8 cellular contexts compared by ENCODE assay signal in genomic region chr22:20116951-20117645, GRCh38. TPM values are rescaled to one million over a fixed set of nuclear protein-coding genes. Genes with fewer than 3 reads are reported as not detected.
DNase-seq lines count a peak whose midpoint lies in the region; ATAC-seq, FAIRE-seq and TF ChIP-seq lines count a peak whose summit lies in the region.

A gene with protein sequence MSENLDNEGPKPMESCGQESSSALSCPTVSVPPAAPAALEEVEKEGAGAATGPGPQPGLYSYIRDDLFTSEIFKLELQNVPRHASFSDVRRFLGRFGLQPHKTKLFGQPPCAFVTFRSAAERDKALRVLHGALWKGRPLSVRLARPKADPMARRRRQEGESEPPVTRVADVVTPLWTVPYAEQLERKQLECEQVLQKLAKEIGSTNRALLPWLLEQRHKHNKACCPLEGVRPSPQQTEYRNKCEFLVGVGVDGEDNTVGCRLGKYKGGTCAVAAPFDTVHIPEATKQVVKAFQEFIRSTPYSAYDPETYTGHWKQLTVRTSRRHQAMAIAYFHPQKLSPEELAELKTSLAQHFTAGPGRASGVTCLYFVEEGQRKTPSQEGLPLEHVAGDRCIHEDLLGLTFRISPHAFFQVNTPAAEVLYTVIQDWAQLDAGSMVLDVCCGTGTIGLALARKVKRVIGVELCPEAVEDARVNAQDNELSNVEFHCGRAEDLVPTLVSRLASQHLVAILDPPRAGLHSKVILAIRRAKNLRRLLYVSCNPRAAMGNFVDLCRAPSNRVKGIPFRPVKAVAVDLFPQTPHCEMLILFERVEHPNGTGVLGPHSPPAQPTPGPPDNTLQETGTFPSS (minus strand): TSS chr22:20117226. CDS start chr22:20116906, 320 bp downstream.

- peak within 1 kb of the TSS; percentile 95 for H3K27ac Mint-ChIP-seq in activated naive CD8-positive, alpha-beta T cell treated with anti-CD3 and anti-CD28 coated beads for 36 hours

- FAIRE-seq in pancreas (lab: Jason Lieb, UNC): no peak

- peak; percentile 96 for DNase-seq in NCI-H1105 (lab: John Stamatoyannopoulos, UW)
- DNase-seq in SKM-1 treated with dmso at 0.1 percent for 144 hours (lab: John Stamatoyannopoulos, UW; ENCODE audit: unreplicated experiment): peak; percentile 94
- peak; percentile 99 for DNase-seq in activated naive CD8-positive, alpha-beta T cell treated with anti-CD3 and anti-CD28 coated beads for 36 hours
- peak; percentile 99 for DNase-seq in Right ventricle myocardium inferior (ENCODE audit: missing footprints)
- peak; percentile 97 to 99 (median 98) for DNase-seq in pancreas
- peak; percentile 99 for DNase-seq in tibial artery

- ATAC-seq in HG02623 (IDR thresholded peaks at IDR 0.05; ENCODE audit: unreplicated experiment) (peak; percentile 78), Right ventricle myocardium inferior (peak; percentile 95), pancreas (peak; percentile 89 to 94 (median 92))

- peaks cover 41% of the 10 kb centered on the region for H3K4me1 Mint-ChIP-seq in activated naive CD8-positive, alpha-beta T cell treated with anti-CD3 and anti-CD28 coated beads for 36 hours

- TF ChIP-seq CTCF in pancreas (IDR thresholded peaks at IDR 0.05): peak in 1 of 4 donors; percentile 9
- peak in 1 of 2 experiments; percentile 12 for TF ChIP-seq CTCF in tibial artery (IDR thresholded peaks at IDR 0.05)

- peak within 1 kb of the TSS; percentile 63 to 77 (median 74) for H3K4me3 ChIP-seq in pancreas
- peak within 1 kb of the TSS; percentile 78 to 90 for H3K4me3 ChIP-seq in tibial artery

- peaks cover 6 to 33% (median 12%) of the 10 kb centered on the region in 3 donors for H3K4me1 ChIP-seq in pancreas
- H3K4me1 ChIP-seq in tibial artery: peaks cover 4 to 54% (median 29%) of the 10 kb centered on the region in 4 donors

- H3K27ac ChIP-seq in pancreas (peak within 1 kb of the TSS; percentile 78 to 84 (median 79)), tibial artery (peak within 1 kb of the TSS; percentile 86 to 88)

- peak; percentile 51 for TF ChIP-seq POLR2A in GM10847 (IDR thresholded peaks at IDR 0.05; ENCODE audit: extremely low read depth, insufficient read length)

- H3K4me3 Mint-ChIP-seq in activated naive CD8-positive, alpha-beta T cell treated with anti-CD3 and anti-CD28 coated beads for 36 hours: peak within 1 kb of the TSS; percentile 93

- H3K36me3 Mint-ChIP-seq in activated naive CD8-positive, alpha-beta T cell treated with anti-CD3 and anti-CD28 coated beads for 36 hours: peaks cover 42% of the 10 kb centered on the region

- H3K9me3 ChIP-seq in pancreas (no peaks in the 10 kb centered on the region), tibial artery (no peaks in the 10 kb centered on the region)

- H3K27me3 ChIP-seq in pancreas: no peaks in the 10 kb centered on the region
- H3K27me3 ChIP-seq in tibial artery: no peaks in the 10 kb centered on the region

- H3K36me3 ChIP-seq in pancreas (no peaks in the 10 kb centered on the region), tibial artery (peaks cover 15 to 71% (median 60%) of the 10 kb centered on the region in 3 donors)

- WGBS in pancreas, 2 donors: 0% methylated on average over 65 to 93 of the region's 93 CpGs

- H3K9me3 Mint-ChIP-seq in activated naive CD8-positive, alpha-beta T cell treated with anti-CD3 and anti-CD28 coated beads for 36 hours: no peaks in the 10 kb centered on the region

- no peaks in the 10 kb centered on the region for H3K27me3 Mint-ChIP-seq in activated naive CD8-positive, alpha-beta T cell treated with anti-CD3 and anti-CD28 coated beads for 36 hours

- intact Hi-C loops in Right ventricle myocardium inferior (cut with DNase I) (loop anchor here (5.0 to 10.0 kb wide), 2 partner anchors 35 to 262 kb away; partner anchors contain the start of genes DGCR8, GNB1L and RTL10), pancreas (cut with DNase I) (no loop called here), tibial artery (cut with DNase I; ENCODE audit: low total_unique reads) (no loop called here)

RNA-seq across cellular contexts. Expression of the gene that starts here (rescaled TPM):
- 100 to 1,000 TPM; 124 to 139 TPM for total RNA-seq in activated naive CD8-positive, alpha-beta T cell treated with anti-CD3 and anti-CD28 coated beads for 36 hours
- total RNA-seq in Right ventricle myocardium inferior: 24.5 TPM
- total RNA-seq in pancreas: 10 to 100 TPM; 23.8 to 37.3 (median 30.1) TPM
- 100 to 1,000 TPM; 120 TPM for polyA plus RNA-seq in pancreas

Comparison
In these comparisons a context has a peak if more than half of its experiments do, and no peak if none do; other contexts are left out.
1. Peak in every context shown above with its lines: DNase-seq, ATAC-seq, H3K4me3 ChIP-seq and H3K27ac ChIP-seq.